ENCODE assay signal across 10 cellular contexts in genomic region chr2:69694894-69695849, GRCh38. TPM values are rescaled to one million over a fixed set of nuclear protein-coding genes. Genes with fewer than 3 reads are reported as not detected.
DNase-seq lines count a peak whose midpoint lies in the region; ATAC-seq and TF ChIP-seq lines count a peak whose summit lies in the region.
"Had no signal": no experiment of that assay in that cellular context is flagged by ENCODE, and none has a peak within 500 bp of the region (broad histone marks: within the 10 kb centered on the region; RNA-seq: fewer than 3 reads in every experiment).

No MANE protein-coding gene starts in this region.

- H3K27ac Mint-ChIP-seq in activated CD8-positive, alpha-beta memory T cell treated with anti-CD3 and anti-CD28 coated beads, Interleukin-2, amount 10 ng/mL, durations not matched to agents 7 days and 5 days: peak overlapping the region; percentile 4

- no peaks in the 10 kb centered on the region for H3K9me3 ChIP-seq in SJSA1 (replicated peaks)
- H3K9me3 ChIP-seq: left ventricle myocardium inferior had no signal

- CTCF ChIA-PET in activated CD8-positive, alpha-beta memory T cell treated with anti-CD3 and anti-CD28 coated beads, Interleukin-2, amount 10 ng/mL, durations not matched to agents 7 days and 5 days (lab: Charles Lee): interaction anchor here (2.1 kb wide), 1 partner anchor 50 kb away, joined by 5 read pairs; no protein-coding TSS in a partner anchor

- no peaks in the 10 kb centered on the region for H3K27me3 Mint-ChIP-seq in activated CD8-positive, alpha-beta memory T cell treated with anti-CD3 and anti-CD28 coated beads, Interleukin-2, amount 10 ng/mL, durations not matched to agents 7 days and 5 days

- no peak for DNase-seq in activated CD8-positive, alpha-beta memory T cell treated with anti-CD3 and anti-CD28 coated beads, Interleukin-2, amount 10 ng/mL, durations not matched to agents 7 days and 5 days
- no peak for DNase-seq in activated CD8-positive, alpha-beta memory T cell treated with anti-CD3 and anti-CD28 coated beads, Interleukin-2, amount 50 U/mL, for 48 hours
- peak in 1 of 2 experiments; percentile 81 for DNase-seq in SJSA1 (ENCODE audit: low read depth in 1 of 2, low spot score in 2 of 2)
- peak; percentile 84 for DNase-seq in glomerular visceral epithelial cell (ENCODE audit: extremely low spot score)
- DNase-seq in superior temporal gyrus (ENCODE audit: extremely low spot score): peak; percentile 32
- no peak for DNase-seq in RKO (ENCODE audit: low spot score)
- DNase-seq in coronary artery (ENCODE audit: low spot score): no peak
- DNase-seq: left ventricle myocardium inferior, RPMI8226 had no signal

- ATAC-seq in activated CD8-positive, alpha-beta memory T cell treated with anti-CD3 and anti-CD28 coated beads, Interleukin-2, amount 10 ng/mL, durations not matched to agents 7 days and 5 days: no peak
- no peak for ATAC-seq in GM18498 (IDR thresholded peaks at IDR 0.05; ENCODE audit: unreplicated experiment)

- no peaks in the 10 kb centered on the region for H3K36me3 ChIP-seq in SJSA1
- H3K36me3 ChIP-seq: left ventricle myocardium inferior had no signal

- TF ChIP-seq CTCF in coronary artery (IDR thresholded peaks at IDR 0.05): no peak

- H3K4me1 Mint-ChIP-seq in activated CD8-positive, alpha-beta memory T cell treated with anti-CD3 and anti-CD28 coated beads, Interleukin-2, amount 10 ng/mL, durations not matched to agents 7 days and 5 days: peaks cover 46% of the 10 kb centered on the region

- H3K4me3 ChIP-seq in SJSA1 (no peak overlapping the region), coronary artery (no peak overlapping the region)
- H3K4me3 ChIP-seq: left ventricle myocardium inferior had no signal

- peaks cover 59% of the 10 kb centered on the region for H3K4me1 ChIP-seq in SJSA1 (replicated peaks)

- no peak overlapping the region for H3K4me3 Mint-ChIP-seq in activated CD8-positive, alpha-beta memory T cell treated with anti-CD3 and anti-CD28 coated beads, Interleukin-2, amount 10 ng/mL, durations not matched to agents 7 days and 5 days

- H3K9me3 Mint-ChIP-seq in activated CD8-positive, alpha-beta memory T cell treated with anti-CD3 and anti-CD28 coated beads, Interleukin-2, amount 10 ng/mL, durations not matched to agents 7 days and 5 days (ENCODE audit: low read depth): no peaks in the 10 kb centered on the region

- H3K27me3 ChIP-seq in SJSA1 (replicated peaks): no peaks in the 10 kb centered on the region

- peaks cover 1% of the 10 kb centered on the region for H3K36me3 Mint-ChIP-seq in activated CD8-positive, alpha-beta memory T cell treated with anti-CD3 and anti-CD28 coated beads, Interleukin-2, amount 10 ng/mL, durations not matched to agents 7 days and 5 days

- H3K27ac ChIP-seq in SJSA1: peak overlapping the region; percentile 68
- no peak overlapping the region for H3K27ac ChIP-seq in coronary artery
- H3K27ac ChIP-seq: left ventricle myocardium inferior had no signal

RNA-seq across cellular contexts. Expression of gene ANXA4, which starts 46.8 kb away (rescaled TPM):
- 10 to 100 TPM; 56.1 to 66.6 TPM for total RNA-seq in activated CD8-positive, alpha-beta memory T cell treated with anti-CD3 and anti-CD28 coated beads, Interleukin-2, amount 10 ng/mL, durations not matched to agents 7 days and 5 days
- 9.6 and 18.2 TPM in 2 replicates for total RNA-seq in SJSA1 (2014; rRNA removed; shearing (Covaris generic))

RNA-seq across cellular contexts. Expression of gene AAK1, which starts 51.6 kb away (rescaled TPM):
- total RNA-seq in activated CD8-positive, alpha-beta memory T cell treated with anti-CD3 and anti-CD28 coated beads, Interleukin-2, amount 10 ng/mL, durations not matched to agents 7 days and 5 days: 10 to 100 TPM; 94.0 to 99.5 TPM
- total RNA-seq in SJSA1 (2014; rRNA removed; shearing (Covaris generic)): 83.8 and 84.9 TPM in 2 replicates

Comparison
In these comparisons a context has a peak if more than half of its experiments do, and no peak if none do; other contexts are left out.
1. DNase-seq: peak in glomerular visceral epithelial cell (single experiment) and superior temporal gyrus (single experiment); none in activated CD8-positive, alpha-beta memory T cell treated with anti-CD3 and anti-CD28 coated beads, Interleukin-2, amount 10 ng/mL, durations not matched to agents 7 days and 5 days (single experiment), activated CD8-positive, alpha-beta memory T cell treated with anti-CD3 and anti-CD28 coated beads, Interleukin-2, amount 50 U/mL, for 48 hours (single experiment), RKO (single experiment) and coronary artery (single experiment).